Comparison of ENCODE assay signal across 30 cellular contexts in the genomic region with DNA sequence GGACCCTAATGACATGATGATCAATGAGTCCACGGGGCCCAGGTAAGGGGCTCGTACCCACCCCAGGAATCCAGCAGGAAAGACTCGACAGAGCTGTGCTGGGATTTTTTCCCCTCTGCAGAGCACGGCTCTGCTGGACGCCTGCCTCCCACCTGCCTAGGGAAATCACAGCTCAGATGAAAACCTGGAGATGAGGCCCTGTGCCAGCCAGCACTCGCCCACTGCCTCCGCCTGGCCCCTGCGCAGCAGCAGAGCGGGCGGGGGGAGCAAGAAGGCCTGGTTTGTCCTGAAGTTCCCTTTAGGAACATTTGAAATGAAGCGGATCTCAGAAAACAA. TPM values are rescaled to one million over a fixed set of nuclear protein-coding genes. Genes with fewer than 3 reads are reported as not detected.
DNase-seq lines count a peak whose midpoint lies in the region; ATAC-seq and TF ChIP-seq lines count a peak whose summit lies in the region.
"Had no signal": no experiment of that assay in that cellular context is flagged by ENCODE, and none has a peak within 500 bp of the region (broad histone marks: within the 10 kb centered on the region; RNA-seq: fewer than 3 reads in every experiment).

No MANE protein-coding gene starts in this region.

- DNase-seq in SK-N-SH (no peak), cerebellar cortex (ENCODE audit: low spot score) (peak; percentile 70), lower lobe of right lung (peak; percentile 24), upper lobe of right lung (peak; percentile 33), Kasumi-1 (lab: John Stamatoyannopoulos, UW) (no peak)
- no peak for DNase-seq in activated CD4-positive, alpha-beta T cell treated with anti-CD3 and anti-CD28 coated beads for 48 hours
- DNase-seq: 8988T; activated CD4-positive, alpha-beta T cell treated with anti-CD3 and anti-CD28 coated beads for 36 hours; activated T-cell treated with anti-CD3 and anti-CD28 coated beads, Interleukin-2, amount 50 U/mL, for 24 hours; body of pancreas; CD8-positive, alpha-beta T cell; DMS 273 treated with DMSO at 0.1 percent for 48 hours; effector CD8-positive, alpha-beta T cell; foreskin fibroblast; heart left ventricle; NCI-H1105; NCI-H1930; NCI-H226; NCI-H774; stimulated activated naive CD4-positive, alpha-beta T cell treated with Interleukin-2 at 50 U/mL for 16 hours; T-helper 2 cell had no signal

- intact Hi-C loops in lower lobe of right lung (cut with DNase I) (no loop called here), upper lobe of right lung (cut with DNase I) (no loop called here)

- H3K9me2 ChIP-seq in SK-N-SH: no peaks in the 10 kb centered on the region

- no peak overlapping the region for H3K4me2 ChIP-seq in SK-N-SH

- no peaks in the 10 kb centered on the region for H4K20me1 ChIP-seq in SK-N-SH (ENCODE audit: insufficient read depth)

- no peaks in the 10 kb centered on the region for H3K9me3 ChIP-seq in SK-N-SH
- H3K9me3 ChIP-seq in lower lobe of right lung: no peaks in the 10 kb centered on the region
- H3K9me3 ChIP-seq in upper lobe of right lung: no peaks in the 10 kb centered on the region
- H3K9me3 ChIP-seq: body of pancreas, heart left ventricle, neutrophil, thoracic aorta had no signal

- POLR2A ChIA-PET in SK-N-SH (lab: Yijun Ruan, JAX): interaction anchor here (1.3 kb wide), 1 partner anchor 21 kb away, joined by 3 read pairs; no protein-coding TSS in a partner anchor

- TF ChIP-seq RAD21 in SK-N-SH (IDR thresholded peaks at IDR 0.05; ENCODE audit: low read length): no peak

- no peak overlapping the region for H3K4me3 ChIP-seq in SK-N-SH (ENCODE audit: low read depth in 2 of 2, low read length in 1 of 2)
- no peak overlapping the region for H3K4me3 ChIP-seq in lower lobe of right lung
- H3K4me3 ChIP-seq in upper lobe of right lung: no peak overlapping the region
- H3K4me3 ChIP-seq: body of pancreas, heart left ventricle, thoracic aorta had no signal

- H3K79me2 ChIP-seq in SK-N-SH (ENCODE audit: insufficient read depth): no peaks in the 10 kb centered on the region

- TF ChIP-seq CTCF in SK-N-SH (IDR thresholded peaks at IDR 0.05): no peak
- TF ChIP-seq CTCF in lower lobe of right lung (IDR thresholded peaks at IDR 0.05): no peak
- no peak for TF ChIP-seq CTCF in upper lobe of right lung (IDR thresholded peaks at IDR 0.05)

- no peaks in the 10 kb centered on the region for H3K36me3 ChIP-seq in SK-N-SH (replicated peaks in 1 of 2; ENCODE audit: control insufficient read depth in 1 of 2, insufficient read depth in 2 of 2, low read length in 1 of 2)
- no peaks in the 10 kb centered on the region for H3K36me3 ChIP-seq in lower lobe of right lung
- H3K36me3 ChIP-seq in upper lobe of right lung: no peaks in the 10 kb centered on the region
- H3K36me3 ChIP-seq: heart left ventricle, neutrophil, thoracic aorta had no signal

- H3F3A ChIP-seq in SK-N-SH (replicated peaks; ENCODE audit: insufficient read depth): no peaks in the 10 kb centered on the region

- no peak overlapping the region for H3K9ac ChIP-seq in SK-N-SH

- no peak for ATAC-seq in SK-N-SH treated with all-trans-retinoic acid at 6 μM for 48 hours
- no peak for ATAC-seq in lower lobe of right lung
- ATAC-seq in upper lobe of right lung: no peak
- ATAC-seq in HG03097 (IDR thresholded peaks at IDR 0.05; ENCODE audit: low FRiP score, unreplicated experiment): no peak
- ATAC-seq: activated CD4-positive, alpha-beta T cell treated with anti-CD3 and anti-CD28 coated beads for 36 hours; body of pancreas; CD8-positive, alpha-beta T cell; esophagus mucosa; heart left ventricle had no signal

- CTCF ChIA-PET in SK-N-SH (lab: Yijun Ruan, JAX): interaction anchor here (0.9 to 4.5 kb wide), 7 partner anchors 13 to 170 kb away, joined by 3 to 23 read pairs (median 4); no protein-coding TSS in a partner anchor

- H3K27me3 ChIP-seq in SK-N-SH (ENCODE audit: insufficient read depth) (peaks cover 17% of the 10 kb centered on the region; the same call in 1 of the 2 replicates), lower lobe of right lung (ENCODE audit: low read depth) (peaks cover 50% of the 10 kb centered on the region), upper lobe of right lung (peaks cover 42% of the 10 kb centered on the region)
- H3K27me3 ChIP-seq: body of pancreas had no signal

- no peak overlapping the region for H2AFZ ChIP-seq in SK-N-SH (ENCODE audit: low read depth)

- TF ChIP-seq EP300 in SK-N-SH (IDR thresholded peaks at IDR 0.05; ENCODE audit: borderline replicate concordance in 1 of 2, low read depth in 1 of 2, low read length in 1 of 2): no peak

- 21% methylated on average over 11 of the region's 11 CpGs for WGBS in SK-N-SH (ENCODE audit: low lambda C conversion rate)

- H3K4me1 ChIP-seq in SK-N-SH (ENCODE audit: control insufficient read depth in 1 of 2, insufficient read depth in 2 of 2, low read depth in 1 of 2, low read length in 1 of 2) (peaks cover 0 to 17% of the 10 kb centered on the region in 2 experiments; a peak in 1 of 4 replicates), lower lobe of right lung (no peaks in the 10 kb centered on the region), upper lobe of right lung (no peaks in the 10 kb centered on the region)
- H3K4me1 ChIP-seq: body of pancreas, heart left ventricle had no signal

- H3K27ac ChIP-seq in SK-N-SH (ENCODE audit: low read depth in 2 of 2, low read length in 1 of 2) (no peak overlapping the region), lower lobe of right lung (no peak overlapping the region), upper lobe of right lung (no peak overlapping the region)
- H3K27ac ChIP-seq: body of pancreas, heart left ventricle, neutrophil, thoracic aorta had no signal

TF ChIP-seq in SK-N-SH, 30 proteins besides CTCF, POLR2A, EP300 and RAD21:
- TF ChIP-seq NRF1 (IDR thresholded peaks at IDR 0.05; ENCODE audit: low read depth, low read length): 0 out of 2 replicates have a peak, but pooled peaks have one; percentile 6
- TF ChIP-seq, protein P1, sequence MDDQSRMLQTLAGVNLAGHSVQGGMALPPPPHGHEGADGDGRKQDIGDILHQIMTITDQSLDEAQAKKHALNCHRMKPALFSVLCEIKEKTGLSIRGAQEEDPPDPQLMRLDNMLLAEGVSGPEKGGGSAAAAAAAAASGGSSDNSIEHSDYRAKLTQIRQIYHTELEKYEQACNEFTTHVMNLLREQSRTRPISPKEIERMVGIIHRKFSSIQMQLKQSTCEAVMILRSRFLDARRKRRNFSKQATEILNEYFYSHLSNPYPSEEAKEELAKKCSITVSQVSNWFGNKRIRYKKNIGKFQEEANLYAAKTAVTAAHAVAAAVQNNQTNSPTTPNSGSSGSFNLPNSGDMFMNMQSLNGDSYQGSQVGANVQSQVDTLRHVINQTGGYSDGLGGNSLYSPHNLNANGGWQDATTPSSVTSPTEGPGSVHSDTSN (IDR thresholded peaks at IDR 0.05): no peak

TF ChIP-seq in SK-N-SH treated with all-trans-retinoic acid at 6 μM for 48 hours, 23 proteins besides CTCF, POLR2A, EP300 and RAD21 (continues in another document):
- TF ChIP-seq, protein P2, sequence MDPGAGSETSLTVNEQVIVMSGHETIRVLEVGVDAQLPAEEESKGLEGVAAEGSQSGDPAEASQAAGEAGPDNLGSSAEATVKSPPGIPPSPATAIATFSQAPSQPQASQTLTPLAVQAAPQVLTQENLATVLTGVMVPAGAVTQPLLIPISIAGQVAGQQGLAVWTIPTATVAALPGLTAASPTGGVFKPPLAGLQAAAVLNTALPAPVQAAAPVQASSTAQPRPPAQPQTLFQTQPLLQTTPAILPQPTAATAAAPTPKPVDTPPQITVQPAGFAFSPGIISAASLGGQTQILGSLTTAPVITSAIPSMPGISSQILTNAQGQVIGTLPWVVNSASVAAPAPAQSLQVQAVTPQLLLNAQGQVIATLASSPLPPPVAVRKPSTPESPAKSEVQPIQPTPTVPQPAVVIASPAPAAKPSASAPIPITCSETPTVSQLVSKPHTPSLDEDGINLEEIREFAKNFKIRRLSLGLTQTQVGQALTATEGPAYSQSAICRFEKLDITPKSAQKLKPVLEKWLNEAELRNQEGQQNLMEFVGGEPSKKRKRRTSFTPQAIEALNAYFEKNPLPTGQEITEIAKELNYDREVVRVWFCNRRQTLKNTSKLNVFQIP (CRISPR knock-in tag; IDR thresholded peaks at IDR 0.05; ENCODE audit: borderline replicate concordance, low read depth): no peak
- no peak for TF ChIP-seq ZNF8 (CRISPR knock-in tag; IDR thresholded peaks at IDR 0.05)
- no peak for TF ChIP-seq RARB (CRISPR knock-in tag; IDR thresholded peaks at IDR 0.05)
- TF ChIP-seq, protein P3, sequence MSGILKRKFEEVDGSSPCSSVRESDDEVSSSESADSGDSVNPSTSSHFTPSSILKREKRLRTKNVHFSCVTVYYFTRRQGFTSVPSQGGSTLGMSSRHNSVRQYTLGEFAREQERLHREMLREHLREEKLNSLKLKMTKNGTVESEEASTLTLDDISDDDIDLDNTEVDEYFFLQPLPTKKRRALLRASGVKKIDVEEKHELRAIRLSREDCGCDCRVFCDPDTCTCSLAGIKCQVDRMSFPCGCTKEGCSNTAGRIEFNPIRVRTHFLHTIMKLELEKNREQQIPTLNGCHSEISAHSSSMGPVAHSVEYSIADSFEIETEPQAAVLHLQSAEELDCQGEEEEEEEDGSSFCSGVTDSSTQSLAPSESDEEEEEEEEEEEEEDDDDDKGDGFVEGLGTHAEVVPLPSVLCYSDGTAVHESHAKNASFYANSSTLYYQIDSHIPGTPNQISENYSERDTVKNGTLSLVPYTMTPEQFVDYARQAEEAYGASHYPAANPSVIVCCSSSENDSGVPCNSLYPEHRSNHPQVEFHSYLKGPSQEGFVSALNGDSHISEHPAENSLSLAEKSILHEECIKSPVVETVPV (CRISPR knock-in tag; IDR thresholded peaks at IDR 0.05): no peak
- no peak for TF ChIP-seq ARNTL (CRISPR knock-in tag; IDR thresholded peaks at IDR 0.05; ENCODE audit: borderline replicate concordance, low read depth)
- no peak for TF ChIP-seq ZNF70 (CRISPR knock-in tag; IDR thresholded peaks at IDR 0.05)
- TF ChIP-seq, protein P4, sequence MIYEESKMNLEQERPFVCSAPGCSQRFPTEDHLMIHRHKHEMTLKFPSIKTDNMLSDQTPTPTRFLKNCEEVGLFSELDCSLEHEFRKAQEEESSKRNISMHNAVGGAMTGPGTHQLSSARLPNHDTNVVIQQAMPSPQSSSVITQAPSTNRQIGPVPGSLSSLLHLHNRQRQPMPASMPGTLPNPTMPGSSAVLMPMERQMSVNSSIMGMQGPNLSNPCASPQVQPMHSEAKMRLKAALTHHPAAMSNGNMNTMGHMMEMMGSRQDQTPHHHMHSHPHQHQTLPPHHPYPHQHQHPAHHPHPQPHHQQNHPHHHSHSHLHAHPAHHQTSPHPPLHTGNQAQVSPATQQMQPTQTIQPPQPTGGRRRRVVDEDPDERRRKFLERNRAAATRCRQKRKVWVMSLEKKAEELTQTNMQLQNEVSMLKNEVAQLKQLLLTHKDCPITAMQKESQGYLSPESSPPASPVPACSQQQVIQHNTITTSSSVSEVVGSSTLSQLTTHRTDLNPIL (CRISPR knock-in tag; IDR thresholded peaks at IDR 0.05; ENCODE audit: low read depth): no peak
- TF ChIP-seq ZFP30 (CRISPR knock-in tag; IDR thresholded peaks at IDR 0.05): no peak
- no peak for TF ChIP-seq TCF4 (CRISPR knock-in tag; IDR thresholded peaks at IDR 0.05; ENCODE audit: borderline replicate concordance)

RNA-seq across cellular contexts. Expression of a gene that starts 48.1 kb away (rescaled TPM):
- polyA plus RNA-seq in SK-N-SH (2012; rRNA removed): not detected in 2 replicates
- polyA plus RNA-seq in SK-N-SH (2012; cell fraction: cytosol; rRNA removed): 0.04 TPM in 1 of 2 replicates, not detected in the other
- 0.04 and 0.12 TPM in 2 replicates for polyA plus RNA-seq in SK-N-SH (2012; cell fraction: nucleus; rRNA removed)
- total RNA-seq in lower lobe of right lung (not detected), upper lobe of right lung (not detected)
- total RNA-seq: CD8-positive, alpha-beta T cell; heart left ventricle; M059J; pulmonary artery endothelial cell; RPMI7951; thoracic aorta had no signal
- polyA plus RNA-seq: heart left ventricle, IgD-negative memory B cell had no signal

Comparison
In these comparisons a context has a peak if more than half of its experiments do, and no peak if none do; other contexts are left out.
1. DNase-seq: peak in cerebellar cortex (single experiment), lower lobe of right lung (single experiment) and upper lobe of right lung (single experiment); none in SK-N-SH (single experiment), Kasumi-1 (0 of 2) and activated CD4-positive, alpha-beta T cell treated with anti-CD3 and anti-CD28 coated beads for 48 hours (single experiment).